In genomic region chr18:70069381-70069780, GRCh38 we compare ENCODE assay signal across 3 cellular contexts.
A peak's percentile ranks its signal among the peaks of the same experiment; 100 is the strongest.
TF ChIP-seq lines count a peak whose summit lies in the region.

No MANE protein-coding gene starts in this region.

TF ChIP-seq in HepG2, 621 proteins besides CTCF, POLR2A, EP300 and RAD21:
- TF ChIP-seq MAFF (IDR thresholded peaks at IDR 0.05; ENCODE audit: low read depth, low read length) (peak; percentile 80), MAFK (conservative IDR thresholded peaks at IDR 0.05 in 1 of 2, IDR thresholded peaks at IDR 0.05 in 1 of 2; ENCODE audit: low read length in 2 of 2) (peak; percentile 56 to 84), SNRNP70 (IDR thresholded peaks at IDR 0.05; ENCODE audit: low read depth, low read length) (no peak)
TF ChIP-seq in HepG2: peak in this region for 2.

TF ChIP-seq in A549, 52 proteins besides CTCF, POLR2A, EP300 and RAD21:
- TF ChIP-seq MAFK (IDR thresholded peaks at IDR 0.05; ENCODE audit: partially characterized antibody) (peak; percentile 73), BHLHE40 (IDR thresholded peaks at IDR 0.05; ENCODE audit: low read depth, low read length) (no peak), HEYL (CRISPR knock-in tag; IDR thresholded peaks at IDR 0.05) (no peak), EHF (CRISPR knock-in tag; IDR thresholded peaks at IDR 0.05) (no peak), ESRRA (IDR thresholded peaks at IDR 0.05; ENCODE audit: borderline replicate concordance, low read length) (no peak), HOXA7 (CRISPR knock-in tag; IDR thresholded peaks at IDR 0.05) (no peak), HOXB13 (CRISPR knock-in tag; IDR thresholded peaks at IDR 0.05; ENCODE audit: low read depth) (no peak)

TF ChIP-seq in K562, 482 proteins besides CTCF, POLR2A, EP300 and RAD21:
- TF ChIP-seq ZNF316 (IDR thresholded peaks at IDR 0.05) (peak; percentile 89), RNF219 (CRISPR knock-in tag; IDR thresholded peaks at IDR 0.05) (no peak), TCF7 (IDR thresholded peaks at IDR 0.05; ENCODE audit: borderline replicate concordance) (no peak), ETV5 (CRISPR knock-in tag; IDR thresholded peaks at IDR 0.05; ENCODE audit: low read depth) (no peak), PCBP1 (IDR thresholded peaks at IDR 0.05; ENCODE audit: low read depth, low read length, poor library complexity, severe bottlenecking) (no peak), PHF21A (IDR thresholded peaks at IDR 0.05; ENCODE audit: borderline replicate concordance, low read depth) (no peak), CC2D1A (IDR thresholded peaks at IDR 0.05) (no peak), FOXO4 (CRISPR knock-in tag; IDR thresholded peaks at IDR 0.05) (no peak), MAFG (tag; conservative IDR thresholded peaks at IDR 0.05) (peak; percentile 60), LCOR (CRISPR knock-in tag; IDR thresholded peaks at IDR 0.05) (no peak), ZNF253 (CRISPR knock-in tag; conservative IDR thresholded peaks at IDR 0.05) (no peak), XRCC3 (IDR thresholded peaks at IDR 0.05) (no peak), RCOR1 (IDR thresholded peaks at IDR 0.05; ENCODE audit: borderline replicate concordance in 1 of 2, low read depth in 2 of 2, low read length in 2 of 2) (no peak), ZNF449 (CRISPR knock-in tag; IDR thresholded peaks at IDR 0.05) (no peak), SNRNP70 (optimal IDR thresholded peaks at IDR 0.05; ENCODE audit: low read depth, low read length) (no peak), MYBL2 (IDR thresholded peaks at IDR 0.05; ENCODE audit: low read depth) (no peak), MYBL2 (CRISPR knock-in tag; IDR thresholded peaks at IDR 0.05; ENCODE audit: borderline replicate concordance) (no peak), SRSF3 (IDR thresholded peaks at IDR 0.05; ENCODE audit: insufficient read depth, low read length) (no peak), FOXJ3 (CRISPR knock-in tag; IDR thresholded peaks at IDR 0.05) (no peak), RFX5 (IDR thresholded peaks at IDR 0.05; ENCODE audit: low read depth, low read length) (no peak), NONO (IDR thresholded peaks at IDR 0.05; ENCODE audit: low read depth in 2 of 2, low read length in 1 of 2) (no peak), C11orf30 (IDR thresholded peaks at IDR 0.05; ENCODE audit: low read depth) (peak; percentile 72)
TF ChIP-seq in K562: peak in this region for 3.
